In the genomic region with DNA sequence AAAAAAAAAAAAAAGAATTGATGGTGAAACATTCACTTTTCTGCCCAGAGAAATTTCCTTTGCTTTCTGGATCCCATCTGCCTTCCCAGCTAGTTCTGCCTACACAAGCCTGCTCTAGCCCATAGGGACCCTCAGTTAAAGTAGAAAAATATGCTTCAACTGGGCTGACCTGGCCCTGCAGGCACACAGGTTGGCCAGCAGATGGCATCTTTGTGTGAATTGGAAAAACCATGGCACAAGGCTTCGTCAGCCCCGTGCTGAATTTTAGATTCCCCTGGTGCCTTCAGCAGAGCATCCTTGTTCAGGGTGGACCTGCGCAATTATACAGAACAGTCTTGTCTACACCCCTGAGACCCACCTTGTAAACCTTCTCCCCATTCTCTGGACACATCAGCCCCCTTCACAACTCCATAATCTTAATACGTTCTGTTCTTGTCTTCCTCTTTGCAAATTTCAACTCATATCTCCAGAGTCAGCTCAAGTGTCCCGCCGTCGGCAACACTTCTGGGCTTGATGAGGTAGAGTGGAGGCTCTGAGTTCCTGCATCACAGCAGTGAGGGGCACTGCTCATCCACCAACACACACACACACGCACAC, we compare ENCODE assay signal across 8 cellular contexts.
DNase-seq lines count a peak whose midpoint lies in the region; ATAC-seq, FAIRE-seq and TF ChIP-seq lines count a peak whose summit lies in the region.

No MANE protein-coding gene starts in this region.

- FAIRE-seq in GM12892 (lab: Jason Lieb, UNC) (peak; percentile 96), endothelial cell of umbilical vein (lab: Jason Lieb, UNC) (peak; percentile 85)

- TF ChIP-seq CTCF in endothelial cell of umbilical vein (IDR thresholded peaks at IDR 0.05; ENCODE audit: extremely low read depth in 1 of 2, insufficient read depth in 1 of 2, low read depth in 1 of 2, low read length in 2 of 2) (peak; percentile 86 to 92), natural killer cell (IDR thresholded peaks at IDR 0.05) (peak; percentile 84)

- H3K27ac Mint-ChIP-seq in activated CD4-positive, alpha-beta memory T cell treated with anti-CD3 and anti-CD28 coated beads for 36 hours, result no peak overlapping the region
- H3K27ac Mint-ChIP-seq in natural killer cell, result no peak overlapping the region

- peaks cover 17% of the 10 kb centered on the region for H3K27me3 Mint-ChIP-seq in activated CD4-positive, alpha-beta memory T cell treated with anti-CD3 and anti-CD28 coated beads for 36 hours
- H3K27me3 Mint-ChIP-seq in natural killer cell (ENCODE audit: low read depth in 2 of 2), result peaks cover 24 to 42% of the 10 kb centered on the region in 2 donors

- no peak overlapping the region for H3K9ac ChIP-seq in endothelial cell of umbilical vein (replicated peaks; ENCODE audit: extremely low read depth, insufficient read depth, low read length)

- H3K27ac ChIP-seq in endothelial cell of umbilical vein (ENCODE audit: insufficient read depth, low read depth, low read length), result no peak overlapping the region

- no peaks in the 10 kb centered on the region for H3K36me3 ChIP-seq in endothelial cell of umbilical vein (ENCODE audit: control insufficient read depth in 2 of 2, extremely low read depth in 1 of 2, insufficient read depth in 2 of 2, low read length in 2 of 2)

- BruUV-seq in endothelial cell of umbilical vein (replicated peaks; lab: Mats Ljungman, UMichigan), result no TSS peak

- H4K20me1 ChIP-seq in endothelial cell of umbilical vein (replicated peaks; ENCODE audit: control insufficient read depth, extremely low read depth, insufficient read depth, low read length), result no peaks in the 10 kb centered on the region

- no peaks in the 10 kb centered on the region for H3K79me2 ChIP-seq in endothelial cell of umbilical vein (ENCODE audit: control insufficient read depth, insufficient read depth, low read length)

- no peak for TF ChIP-seq POLR2A in GM12892 (IDR thresholded peaks at IDR 0.05; ENCODE audit: low read depth, low read length)
- TF ChIP-seq POLR2A in endothelial cell of umbilical vein (IDR thresholded peaks at IDR 0.05; ENCODE audit: low read depth, low read length), result no peak

- ATAC-seq in HG02623 (IDR thresholded peaks at IDR 0.05; ENCODE audit: unreplicated experiment) (peak; percentile 95), natural killer cell (peak; percentile 81 to 99 (median 90))

- H3K27me3 ChIP-seq in endothelial cell of umbilical vein (ENCODE audit: control insufficient read depth in 2 of 2, insufficient read depth in 2 of 2, low read length in 2 of 2), result peaks cover 2 to 11% of the 10 kb centered on the region in 2 experiments

- no peak overlapping the region for H2AFZ ChIP-seq in endothelial cell of umbilical vein (ENCODE audit: low read depth, low read length)

- no peaks in the 10 kb centered on the region for H3K9me1 ChIP-seq in endothelial cell of umbilical vein (replicated peaks; ENCODE audit: control insufficient read depth, extremely low read depth, insufficient read depth, low read length)

- POLR2A ChIA-PET in activated CD4-positive, alpha-beta memory T cell treated with anti-CD3 and anti-CD28 coated beads for 36 hours (lab: Charles Lee), result no interaction called here
- POLR2A ChIA-PET in endothelial cell of umbilical vein (lab: Charles Lee), result no interaction called here

- CTCF ChIA-PET in activated CD4-positive, alpha-beta memory T cell treated with anti-CD3 and anti-CD28 coated beads for 36 hours (lab: Charles Lee), result interaction anchor here (0.7 to 1.5 kb wide), 11 partner anchors 8 to 653 kb away, joined by 3 to 7 read pairs (median 4); no protein-coding TSS in a partner anchor
- CTCF ChIA-PET in endothelial cell of umbilical vein (lab: Charles Lee), result interaction anchor here (1.4 to 3.5 kb wide), 4 partner anchors 16 to 652 kb away, joined by 3 to 26 read pairs (median 10); no protein-coding TSS in a partner anchor

- peak; percentile 65 for DNase-seq in AG08396 (ENCODE audit: low spot score)
- no peak for DNase-seq in GM12892 (ENCODE audit: insufficient read length)
- peak; percentile 68 for DNase-seq in NCI-H1694 (lab: John Stamatoyannopoulos, UW)
- DNase-seq in activated CD4-positive, alpha-beta memory T cell treated with anti-CD3 and anti-CD28 coated beads for 36 hours, result peak; percentile 67
- peak; percentile 43 for DNase-seq in endothelial cell of umbilical vein (ENCODE audit: low read depth, low spot score)
- DNase-seq in natural killer cell, result peak; percentile 41
- no peak for DNase-seq in OCI-M2 (lab: John Stamatoyannopoulos, UW; ENCODE audit: unreplicated experiment)

- intact Hi-C loops in activated CD4-positive, alpha-beta memory T cell treated with anti-CD3 and anti-CD28 coated beads for 36 hours (cut with micrococcal nuclease), result loop anchor here (1.0 to 5.0 kb wide), 3 partner anchors 20 to 652 kb away; no protein-coding TSS in a partner anchor
- intact Hi-C loops in endothelial cell of umbilical vein (cut with micrococcal nuclease), result loop anchor here (1.0 to 2.0 kb wide), 2 partner anchors 156 to 652 kb away; no protein-coding TSS in a partner anchor
- intact Hi-C loops in natural killer cell (cut with micrococcal nuclease), result loop anchor here (5.0 kb wide), 1 partner anchor 654 kb away; no protein-coding TSS in a partner anchor

- dilution Hi-C loops in endothelial cell of umbilical vein (cut with MboI; ENCODE audit: extremely low pct_ligation_motif_present, low sequenced_read_pairs), result no loop called here

- no peak overlapping the region for H3K4me3 ChIP-seq in endothelial cell of umbilical vein (replicated peaks in 1 of 3; ENCODE audit: insufficient read depth in 1 of 3, low read depth in 1 of 3, low read length in 3 of 3)

- H3K4me2 ChIP-seq in endothelial cell of umbilical vein (ENCODE audit: insufficient read depth, low read length), result no peak overlapping the region

- no peaks in the 10 kb centered on the region for H3K4me1 ChIP-seq in endothelial cell of umbilical vein (ENCODE audit: control insufficient read depth, extremely low read depth, insufficient read depth, low read length)

- peaks cover 4% of the 10 kb centered on the region for H3K4me1 Mint-ChIP-seq in activated CD4-positive, alpha-beta memory T cell treated with anti-CD3 and anti-CD28 coated beads for 36 hours (ENCODE audit: low read depth)
- H3K4me1 Mint-ChIP-seq in natural killer cell, result peaks cover 5 to 6% of the 10 kb centered on the region in 2 donors

- no peaks in the 10 kb centered on the region for H3K36me3 Mint-ChIP-seq in activated CD4-positive, alpha-beta memory T cell treated with anti-CD3 and anti-CD28 coated beads for 36 hours
- no peaks in the 10 kb centered on the region for H3K36me3 Mint-ChIP-seq in natural killer cell

- H3K4me3 Mint-ChIP-seq in activated CD4-positive, alpha-beta memory T cell treated with anti-CD3 and anti-CD28 coated beads for 36 hours, result no peak overlapping the region
- H3K4me3 Mint-ChIP-seq in natural killer cell, result no peak overlapping the region

- H3K9me3 Mint-ChIP-seq in activated CD4-positive, alpha-beta memory T cell treated with anti-CD3 and anti-CD28 coated beads for 36 hours, result no peaks in the 10 kb centered on the region
- H3K9me3 Mint-ChIP-seq in natural killer cell, result no peaks in the 10 kb centered on the region

- no peaks in the 10 kb centered on the region for H3K9me3 ChIP-seq in endothelial cell of umbilical vein (replicated peaks; ENCODE audit: control insufficient read depth, insufficient read depth, low read length)

TF ChIP-seq in endothelial cell of umbilical vein, 7 proteins besides CTCF, POLR2A, EP300 and RAD21:
- no peak for TF ChIP-seq FOS (IDR thresholded peaks at IDR 0.05; ENCODE audit: borderline replicate concordance, insufficient read depth, low read length)
- TF ChIP-seq, protein P1, sequence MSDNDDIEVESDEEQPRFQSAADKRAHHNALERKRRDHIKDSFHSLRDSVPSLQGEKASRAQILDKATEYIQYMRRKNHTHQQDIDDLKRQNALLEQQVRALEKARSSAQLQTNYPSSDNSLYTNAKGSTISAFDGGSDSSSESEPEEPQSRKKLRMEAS (IDR thresholded peaks at IDR 0.05; ENCODE audit: insufficient read depth, insufficient read length), result no peak
- TF ChIP-seq EZH2 (IDR thresholded peaks at IDR 0.05; ENCODE audit: borderline replicate concordance, low read depth, low read length, severe bottlenecking), result no peak
- TF ChIP-seq POLR2AphosphoS5 (IDR thresholded peaks at IDR 0.05; ENCODE audit: insufficient read depth, low read depth, low read length), result no peak
- no peak for TF ChIP-seq JUN (IDR thresholded peaks at IDR 0.05; ENCODE audit: borderline replicate concordance, insufficient read depth, insufficient read length, low read depth)
- no peak for TF ChIP-seq GATA2 (IDR thresholded peaks at IDR 0.05; ENCODE audit: insufficient read depth, insufficient read length, low read depth, low read length)
- no peak for TF ChIP-seq MYC (IDR thresholded peaks at IDR 0.05; ENCODE audit: low read depth, low read length)

Comparison
In these comparisons a context has a peak if more than half of its experiments do, and no peak if none do; other contexts are left out.
1. DNase-seq: peak in AG08396 (single experiment), NCI-H1694 (single experiment), activated CD4-positive, alpha-beta memory T cell treated with anti-CD3 and anti-CD28 coated beads for 36 hours (single experiment), endothelial cell of umbilical vein (single experiment) and natural killer cell (single experiment); none in GM12892 (single experiment) and OCI-M2 (single experiment).